Comparison of ENCODE assay signal across 8 cellular contexts in the genomic region with DNA sequence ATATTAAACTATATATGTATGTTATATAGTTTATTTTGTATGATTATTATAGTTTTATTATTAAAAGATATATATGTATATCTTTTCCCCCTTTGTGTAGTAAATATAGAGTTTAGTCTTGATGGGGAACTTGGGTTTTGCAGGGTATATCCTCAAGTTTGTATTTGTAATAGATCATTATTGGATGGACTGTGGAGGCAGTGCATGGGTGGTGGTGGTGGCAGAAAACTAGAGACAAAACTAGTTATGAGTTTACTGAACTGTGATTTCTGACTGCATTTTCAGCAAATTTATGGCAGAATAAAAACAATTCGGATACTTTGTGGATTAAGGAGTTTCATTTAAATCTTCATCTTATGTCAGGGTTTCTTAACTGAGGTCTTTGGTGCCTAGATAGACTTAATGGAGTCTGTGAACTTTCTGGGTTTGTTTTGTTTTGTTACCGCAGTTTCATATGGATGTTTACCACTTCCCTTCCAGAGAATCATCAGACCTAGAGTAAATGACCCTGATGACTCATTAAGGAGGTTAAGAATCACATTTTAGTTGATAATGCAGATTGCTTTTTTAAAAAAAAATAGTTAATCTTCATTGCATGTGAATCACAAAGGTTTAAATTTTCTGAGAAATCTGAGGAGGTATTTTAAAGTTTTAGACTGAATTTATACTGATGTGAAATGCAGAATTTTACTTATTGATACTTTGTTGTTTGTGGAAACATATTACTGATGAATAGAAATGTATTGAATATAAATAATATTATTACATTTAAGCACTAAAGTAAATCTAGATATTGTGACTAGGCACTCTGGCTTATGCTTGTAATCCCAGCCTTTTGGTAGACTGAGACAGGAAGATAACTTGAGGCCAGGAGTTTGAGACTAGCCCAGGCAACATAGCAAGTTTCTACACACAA. TPM values are rescaled to one million over a fixed set of nuclear protein-coding genes. Genes with fewer than 3 reads are reported as not detected.
DNase-seq lines count a peak whose midpoint lies in the region; ATAC-seq and TF ChIP-seq lines count a peak whose summit lies in the region.

No MANE protein-coding gene starts in this region.

- no peaks in the 10 kb centered on the region for H3K27me3 ChIP-seq in CD4-positive, CD25-positive, alpha-beta regulatory T cell (ENCODE audit: control insufficient read depth, insufficient read depth, low read length)

- no peaks in the 10 kb centered on the region for H3K9me3 ChIP-seq in CD4-positive, CD25-positive, alpha-beta regulatory T cell (ENCODE audit: control insufficient read depth in 2 of 2, low read length in 2 of 2)

- H3K4me1 ChIP-seq in CD4-positive, CD25-positive, alpha-beta regulatory T cell (ENCODE audit: control insufficient read depth, insufficient read depth, low read length, poor library complexity, severe bottlenecking) = peaks cover 65% of the 10 kb centered on the region

- H3K27ac Mint-ChIP-seq in CD4-positive, CD25-positive, alpha-beta regulatory T cell = peak overlapping the region in 2 of 3 donors; percentile 21 to 41
- H3K27ac Mint-ChIP-seq in activated B cell treated with CpG ODN at 0.5 μM for 24 hours (no peak overlapping the region), natural killer cell (peak overlapping the region; percentile 84 to 88)

- intact Hi-C loops in activated B cell treated with CpG ODN at 0.5 μM for 24 hours (cut with micrococcal nuclease) (no loop called here), natural killer cell (cut with micrococcal nuclease) (loop anchor here (1.0 kb wide), 1 partner anchor 13 kb away; no protein-coding TSS in a partner anchor)

- peak; percentile 68 to 80 for ATAC-seq in CD4-positive, CD25-positive, alpha-beta regulatory T cell (ENCODE audit: low read depth in 2 of 2)
- ATAC-seq in GM19452 (IDR thresholded peaks at IDR 0.05; ENCODE audit: unreplicated experiment) (peak; percentile 96), HG03378 (IDR thresholded peaks at IDR 0.05; ENCODE audit: unreplicated experiment) (peak; percentile 95), activated B cell treated with CpG ODN at 0.5 μM for 24 hours (ENCODE audit: low read depth) (peak; percentile 69), natural killer cell (peak; percentile 79 to 83 (median 80))

- no peaks in the 10 kb centered on the region for H3K36me3 ChIP-seq in CD4-positive, CD25-positive, alpha-beta regulatory T cell (ENCODE audit: control insufficient read depth, insufficient read depth, low read length)

- H3K27ac ChIP-seq in CD4-positive, CD25-positive, alpha-beta regulatory T cell (ENCODE audit: insufficient read depth, low read length, poor library complexity, severe bottlenecking) = no peak overlapping the region

- CTCF ChIA-PET in activated B cell treated with CpG ODN at 0.5 μM for 24 hours (lab: Charles Lee) = no interaction called here

- H3K4me1 Mint-ChIP-seq in CD4-positive, CD25-positive, alpha-beta regulatory T cell = peaks cover 45 to 79% (median 67%) of the 10 kb centered on the region in 4 donors
- H3K4me1 Mint-ChIP-seq in activated B cell treated with CpG ODN at 0.5 μM for 24 hours = peaks cover 73% of the 10 kb centered on the region
- peaks cover 65 to 70% of the 10 kb centered on the region in 2 donors for H3K4me1 Mint-ChIP-seq in natural killer cell

- H3K27me3 Mint-ChIP-seq in CD4-positive, CD25-positive, alpha-beta regulatory T cell = no peaks in the 10 kb centered on the region
- H3K27me3 Mint-ChIP-seq in activated B cell treated with CpG ODN at 0.5 μM for 24 hours (no peaks in the 10 kb centered on the region), natural killer cell (ENCODE audit: low read depth in 2 of 2) (no peaks in the 10 kb centered on the region)

- no peak for TF ChIP-seq CTCF in activated B cell treated with CpG ODN at 0.5 μM for 24 hours (IDR thresholded peaks at IDR 0.05)
- TF ChIP-seq CTCF in natural killer cell (IDR thresholded peaks at IDR 0.05) = no peak

- H3K36me3 Mint-ChIP-seq in CD4-positive, CD25-positive, alpha-beta regulatory T cell = no peaks in the 10 kb centered on the region
- H3K36me3 Mint-ChIP-seq in activated B cell treated with CpG ODN at 0.5 μM for 24 hours (ENCODE audit: low read depth) = no peaks in the 10 kb centered on the region
- no peaks in the 10 kb centered on the region for H3K36me3 Mint-ChIP-seq in natural killer cell

- peak overlapping the region in 3 of 4 donors; percentile 16 to 71 (median 64) for H3K4me3 Mint-ChIP-seq in CD4-positive, CD25-positive, alpha-beta regulatory T cell
- H3K4me3 Mint-ChIP-seq in activated B cell treated with CpG ODN at 0.5 μM for 24 hours = peak overlapping the region; percentile 17
- H3K4me3 Mint-ChIP-seq in natural killer cell = peak overlapping the region; percentile 81

- POLR2A ChIA-PET in activated B cell treated with CpG ODN at 0.5 μM for 24 hours (lab: Charles Lee) = interaction anchor here (0.6 kb wide), 1 partner anchor 638 kb away, joined by 3 read pairs; the partner anchor contains the start of genes MBD5 and ORC4

- H3K4me3 ChIP-seq in CD4-positive, CD25-positive, alpha-beta regulatory T cell (ENCODE audit: low read depth, low read length) = peak overlapping the region; percentile 57

- peak in 2 of 3 donors; percentile 38 to 58 for DNase-seq in CD4-positive, CD25-positive, alpha-beta regulatory T cell
- no peak for DNase-seq in activated B cell treated with CpG ODN at 0.5 μM for 24 hours
- DNase-seq in natural killer cell = no peak
- DNase-seq in medulla oblongata (ENCODE audit: extremely low spot score) = no peak
- DNase-seq in NCI-H2107 treated with DMSO at 0.1 percent for 48 hours (lab: John Stamatoyannopoulos, UW; ENCODE audit: unreplicated experiment) = no peak
- no peak for DNase-seq in SKM-1 (lab: John Stamatoyannopoulos, UW; ENCODE audit: unreplicated experiment)

- H3K9me3 Mint-ChIP-seq in CD4-positive, CD25-positive, alpha-beta regulatory T cell = peaks cover 0 to 2% (median 0%) of the 10 kb centered on the region in 7 donors
- H3K9me3 Mint-ChIP-seq in activated B cell treated with CpG ODN at 0.5 μM for 24 hours (no peaks in the 10 kb centered on the region), natural killer cell (no peaks in the 10 kb centered on the region)

RNA-seq across cellular contexts. Expression of gene EPC2, which starts 14.5 kb away (rescaled TPM):
- total RNA-seq in CD4-positive, CD25-positive, alpha-beta regulatory T cell = 74.2 TPM
- polyA plus RNA-seq in CD4-positive, CD25-positive, alpha-beta regulatory T cell = 1 to 10 TPM; 1.8 to 3.0 (median 2.7) TPM
- 52.1 and 52.6 TPM in 2 replicates for total RNA-seq in activated B cell treated with CpG ODN at 0.5 μM for 24 hours
- total RNA-seq in natural killer cell = 10 to 100 TPM; 64.6 to 76.3 (median 66.1) TPM

Comparison
In these comparisons a context has a peak if more than half of its experiments do, and no peak if none do; other contexts are left out.
1. DNase-seq: peak in CD4-positive, CD25-positive, alpha-beta regulatory T cell (2 of 3); none in activated B cell treated with CpG ODN at 0.5 μM for 24 hours (single experiment), natural killer cell (single experiment), medulla oblongata (single experiment), NCI-H2107 treated with DMSO at 0.1 percent for 48 hours (single experiment) and SKM-1 (single experiment).
2. H3K4me3 Mint-ChIP-seq: peak in every context shown above with its lines; median percentile 81 in natural killer cell; 64 in CD4-positive, CD25-positive, alpha-beta regulatory T cell; 17 in activated B cell treated with CpG ODN at 0.5 μM for 24 hours.
3. Peak in every context shown above with its lines, with median percentiles within 50 percentile points of each other: ATAC-seq.